8 cellular contexts compared by ENCODE assay signal in the genomic region with DNA sequence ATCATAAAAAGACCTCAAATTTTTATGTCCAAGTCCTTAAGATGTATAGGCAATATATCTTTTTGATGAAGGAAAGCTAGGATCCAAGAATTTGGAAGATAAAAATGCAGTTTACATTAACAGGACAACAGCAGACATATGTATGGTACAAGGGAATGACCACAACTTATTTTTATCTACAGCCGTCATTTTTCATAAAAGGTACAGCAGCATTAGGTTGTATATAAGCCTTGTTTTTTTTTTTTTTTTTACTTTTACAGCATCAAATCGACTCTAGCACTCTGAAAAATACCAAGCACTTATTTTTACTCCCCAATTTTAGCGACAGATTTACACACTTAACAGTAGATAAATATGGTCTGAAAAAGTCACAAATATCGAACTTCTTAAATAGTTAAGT. TPM values are rescaled to one million over a fixed set of nuclear protein-coding genes. Genes with fewer than 3 reads are reported as not detected.
A peak's percentile ranks its signal among the peaks of the same experiment; 100 is the strongest.
DNase-seq lines count a peak whose midpoint lies in the region; ATAC-seq and TF ChIP-seq lines count a peak whose summit lies in the region.

No MANE protein-coding gene starts in this region.

- no peaks in the 10 kb centered on the region for H3K36me3 ChIP-seq in kidney epithelial cell (ENCODE audit: control insufficient read depth, insufficient read depth, low read length)
- H3K36me3 ChIP-seq in thymus (ENCODE audit: control insufficient read depth, insufficient read depth): peaks cover 18% of the 10 kb centered on the region

- H3K27ac ChIP-seq in thymus (ENCODE audit: low read depth): no peak overlapping the region

- no peaks in the 10 kb centered on the region for H3K27me3 Mint-ChIP-seq in activated T-cell treated with anti-CD3 and anti-CD28 coated beads, Interleukin-2, amount 50 U/mL, for 24 hours
- H3K27me3 Mint-ChIP-seq in activated naive CD8-positive, alpha-beta T cell treated with anti-CD3 and anti-CD28 coated beads for 36 hours: peaks cover 3% of the 10 kb centered on the region

- no peaks in the 10 kb centered on the region for H3K9me3 Mint-ChIP-seq in activated T-cell treated with anti-CD3 and anti-CD28 coated beads, Interleukin-2, amount 50 U/mL, for 24 hours
- no peaks in the 10 kb centered on the region for H3K9me3 Mint-ChIP-seq in activated naive CD8-positive, alpha-beta T cell treated with anti-CD3 and anti-CD28 coated beads for 36 hours

- ATAC-seq in esophagus mucosa: no peak

- peaks cover 65% of the 10 kb centered on the region for H3K36me3 Mint-ChIP-seq in activated T-cell treated with anti-CD3 and anti-CD28 coated beads, Interleukin-2, amount 50 U/mL, for 24 hours (ENCODE audit: low read depth)
- peaks cover 53% of the 10 kb centered on the region for H3K36me3 Mint-ChIP-seq in activated naive CD8-positive, alpha-beta T cell treated with anti-CD3 and anti-CD28 coated beads for 36 hours

- no peak for TF ChIP-seq CTCF in kidney epithelial cell (IDR thresholded peaks at IDR 0.05; ENCODE audit: insufficient read depth, low read length, poor library complexity, severe bottlenecking)

- peaks cover 50% of the 10 kb centered on the region for H3K4me1 Mint-ChIP-seq in activated T-cell treated with anti-CD3 and anti-CD28 coated beads, Interleukin-2, amount 50 U/mL, for 24 hours (ENCODE audit: low read depth)
- H3K4me1 Mint-ChIP-seq in activated naive CD8-positive, alpha-beta T cell treated with anti-CD3 and anti-CD28 coated beads for 36 hours: peaks cover 45% of the 10 kb centered on the region

- under 1% methylated on average over 4 of the region's 4 CpGs for WGBS in thymus

- H3K27me3 ChIP-seq in kidney epithelial cell (ENCODE audit: control insufficient read depth, insufficient read depth, low read length): no peaks in the 10 kb centered on the region
- H3K27me3 ChIP-seq in thymus (ENCODE audit: control insufficient read depth, insufficient read depth): no peaks in the 10 kb centered on the region

- DNase-seq in activated T-cell treated with anti-CD3 and anti-CD28 coated beads, Interleukin-2, amount 50 U/mL, for 24 hours: no peak
- DNase-seq in activated T-cell treated with anti-CD3 and anti-CD28 coated beads for 4 hours: no peak
- DNase-seq in activated naive CD8-positive, alpha-beta T cell treated with anti-CD3 and anti-CD28 coated beads for 36 hours: no peak
- DNase-seq in kidney epithelial cell (ENCODE audit: low read depth): no peak
- no peak for DNase-seq in superior temporal gyrus (ENCODE audit: extremely low spot score)
- DNase-seq in NCI-H446 treated with DMSO at 0.1 percent for 48 hours (lab: John Stamatoyannopoulos, UW): no peak

- no peaks in the 10 kb centered on the region for H3K9me3 ChIP-seq in thymus (ENCODE audit: control insufficient read depth)

- peak overlapping the region; percentile 99 for H3K27ac Mint-ChIP-seq in activated T-cell treated with anti-CD3 and anti-CD28 coated beads, Interleukin-2, amount 50 U/mL, for 24 hours
- H3K27ac Mint-ChIP-seq in activated naive CD8-positive, alpha-beta T cell treated with anti-CD3 and anti-CD28 coated beads for 36 hours: peak overlapping the region; percentile 100

- H3K4me3 ChIP-seq in kidney epithelial cell (ENCODE audit: low read depth, low read length) (peak overlapping the region; percentile 95), thymus (ENCODE audit: low read length) (peak overlapping the region; percentile 91)

- peak overlapping the region; percentile 97 for H3K4me3 Mint-ChIP-seq in activated T-cell treated with anti-CD3 and anti-CD28 coated beads, Interleukin-2, amount 50 U/mL, for 24 hours
- peak overlapping the region; percentile 97 for H3K4me3 Mint-ChIP-seq in activated naive CD8-positive, alpha-beta T cell treated with anti-CD3 and anti-CD28 coated beads for 36 hours

- H3K4me1 ChIP-seq in thymus (ENCODE audit: control insufficient read depth, insufficient read depth, low read length): peaks cover 22% of the 10 kb centered on the region

RNA-seq across cellular contexts. Expression of a gene that starts 1.3 kb away (rescaled TPM):
- 100 to 1,000 TPM; 229 to 234 TPM for total RNA-seq in activated naive CD8-positive, alpha-beta T cell treated with anti-CD3 and anti-CD28 coated beads for 36 hours
- total RNA-seq in kidney epithelial cell: 74.3 and 83.7 TPM in 2 replicates
- 106 TPM for polyA plus RNA-seq in thymus
- total RNA-seq in esophagus mucosa: 48.5 TPM

RNA-seq across cellular contexts. Expression of a gene that starts 19.2 kb away (rescaled TPM):
- 100 to 1,000 TPM; 162 to 165 TPM for total RNA-seq in activated naive CD8-positive, alpha-beta T cell treated with anti-CD3 and anti-CD28 coated beads for 36 hours
- total RNA-seq in kidney epithelial cell: 95.9 and 102 TPM in 2 replicates
- 151 TPM for polyA plus RNA-seq in thymus
- total RNA-seq in esophagus mucosa: 47.8 TPM
